ENCODE assay signal across 37 cellular contexts in genomic region chr15:79702621-79703020, GRCh38.
"Had no signal": no experiment of that assay in that cellular context is flagged by ENCODE, and none has a peak within 500 bp of the region (broad histone marks: within the 10 kb centered on the region; RNA-seq: fewer than 3 reads in every experiment).

No MANE protein-coding gene starts in this region.

- H3K4me2 ChIP-seq: SK-N-SH had no signal

- H3K27me3 Mint-ChIP-seq: brain had no signal

- H3K9ac ChIP-seq: SK-N-SH had no signal

- H3K9me3 Mint-ChIP-seq: activated CD4-positive, alpha-beta memory T cell treated with anti-CD3 and anti-CD28 coated beads for 36 hours; activated naive CD4-positive, alpha-beta T cell treated with anti-CD3 and anti-CD28 coated beads, Interleukin-2, amount 10 ng/mL, durations not matched to agents 7 days and 5 days; activated naive CD8-positive, alpha-beta T cell treated with anti-CD3 and anti-CD28 coated beads, Interleukin-2, amount 50 U/mL, for 24 hours; activated T-cell treated with anti-CD3 and anti-CD28 coated beads, Interleukin-2, amount 50 U/mL, for 4 hours; activated T-helper 1 cell treated with anti-CD3 and anti-CD28 coated beads, Interleukin-12 subunit alpha, Interleukin-12 subunit beta, Interleukin-2, Interleukin-4 antibody, amounts not matched to agents 30 ng/mL and 10 ng/mL and 1 ng/mL, durations not matched to agents 14 hours and 24 hours and 36 hours; central memory CD8-positive, alpha-beta T cell; T-helper 1 cell treated with Interleukin-12 subunit alpha and Interleukin-12 subunit beta and Interleukin-4 antibody, amounts not matched to agents 30 μg/mL and 1 μg/mL, for 36 hours; T-helper 2 cell treated with Interferon-gamma antibody and Interleukin-4, amounts not matched to agents 5 μg/mL and 100 μg/mL, for 36 hours; WTC11 had no signal

- DNase-seq: activated CD4-positive, alpha-beta memory T cell treated with anti-CD3 and anti-CD28 coated beads for 36 hours; activated CD4-positive, alpha-beta T cell treated with anti-CD3 and anti-CD28 coated beads for 4 hours; activated CD4-positive, alpha-beta T cell treated with anti-CD3 and anti-CD28 coated beads, Interleukin-2, amount 50 U/mL, for 1 hour; activated CD4-positive, CD25-positive, alpha-beta regulatory T cell treated with anti-CD3 and anti-CD28 coated beads, Interleukin-2, amount 50 U/mL, for 72 hours; activated CD8-positive, alpha-beta memory T cell treated with anti-CD3 and anti-CD28 coated beads, Interleukin-2, amount 50 U/mL, for 4 hours; activated naive CD4-positive, alpha-beta T cell treated with anti-CD3 and anti-CD28 coated beads, Interleukin-2, amount 10 ng/mL, durations not matched to agents 7 days and 5 days; activated naive CD8-positive, alpha-beta T cell treated with anti-CD3 and anti-CD28 coated beads, Interleukin-2, amount 50 U/mL, for 24 hours; activated T-cell treated with anti-CD3 and anti-CD28 coated beads for 4 hours; activated T-cell treated with anti-CD3 and anti-CD28 coated beads, Interleukin-2, amount 50 U/mL, for 4 hours; amniotic stem cell; aorta; Karpas-422; KBM-7; MG63; NCI-H1092; NCI-H1436 treated with DMSO at 0.1 percent for 48 hours; NCI-H1694 treated with DMSO at 0.1 percent for 48 hours; NCI-H2029; NCI-H510A; NCI-H526; NCI-H748 treated with DMSO at 0.1 percent for 48 hours; NK-92 treated with Interleukin-12 subunit alpha and Interleukin-12 subunit beta, amount 100 ng/mL, for 24 hours; PC-3; Peyer's patch; RPMI8226; SHP77 treated with DMSO at 0.1 percent for 48 hours; SK-N-SH had no signal

- H3K27ac ChIP-seq: cardiac muscle cell, Peyer's patch, SJSA1 had no signal

- H3K4me3 Mint-ChIP-seq: activated CD4-positive, alpha-beta memory T cell treated with anti-CD3 and anti-CD28 coated beads for 36 hours; activated naive CD4-positive, alpha-beta T cell treated with anti-CD3 and anti-CD28 coated beads, Interleukin-2, amount 10 ng/mL, durations not matched to agents 7 days and 5 days; activated naive CD8-positive, alpha-beta T cell; activated naive CD8-positive, alpha-beta T cell treated with anti-CD3 and anti-CD28 coated beads, Interleukin-2, amount 50 U/mL, for 24 hours; activated T-cell treated with anti-CD3 and anti-CD28 coated beads, Interleukin-2, amount 50 U/mL, for 4 hours; activated T-helper 1 cell treated with anti-CD3 and anti-CD28 coated beads, Interleukin-12 subunit alpha, Interleukin-12 subunit beta, Interleukin-2, Interleukin-4 antibody, amounts not matched to agents 30 ng/mL and 10 ng/mL and 1 ng/mL, durations not matched to agents 14 hours and 24 hours and 36 hours; brain; central memory CD8-positive, alpha-beta T cell; T-helper 1 cell treated with Interleukin-12 subunit alpha and Interleukin-12 subunit beta and Interleukin-4 antibody, amounts not matched to agents 30 μg/mL and 1 μg/mL, for 36 hours; T-helper 2 cell treated with Interferon-gamma antibody and Interleukin-4, amounts not matched to agents 5 μg/mL and 100 μg/mL, for 36 hours; WTC11 had no signal

- H3K9me3 ChIP-seq: Peyer's patch, SJSA1, SK-N-SH had no signal

- H3K27me3 ChIP-seq: cardiac muscle cell, MG63, Peyer's patch, SJSA1 had no signal

- H3K4me3 ChIP-seq: cardiac muscle cell, MG63, Peyer's patch, SJSA1 had no signal

- H3K4me1 ChIP-seq: Peyer's patch, SJSA1 had no signal

- H3K4me1 Mint-ChIP-seq: activated naive CD4-positive, alpha-beta T cell treated with anti-CD3 and anti-CD28 coated beads, Interleukin-2, amount 10 ng/mL, durations not matched to agents 7 days and 5 days; activated naive CD8-positive, alpha-beta T cell treated with anti-CD3 and anti-CD28 coated beads, Interleukin-2, amount 50 U/mL, for 24 hours; brain; central memory CD8-positive, alpha-beta T cell; WTC11 had no signal

- H3K27ac Mint-ChIP-seq: activated CD4-positive, alpha-beta memory T cell treated with anti-CD3 and anti-CD28 coated beads for 36 hours; activated naive CD4-positive, alpha-beta T cell treated with anti-CD3 and anti-CD28 coated beads, Interleukin-2, amount 10 ng/mL, durations not matched to agents 7 days and 5 days; activated naive CD8-positive, alpha-beta T cell; activated naive CD8-positive, alpha-beta T cell treated with anti-CD3 and anti-CD28 coated beads, Interleukin-2, amount 50 U/mL, for 24 hours; activated T-helper 1 cell treated with anti-CD3 and anti-CD28 coated beads, Interleukin-12 subunit alpha, Interleukin-12 subunit beta, Interleukin-2, Interleukin-4 antibody, amounts not matched to agents 30 ng/mL and 10 ng/mL and 1 ng/mL, durations not matched to agents 14 hours and 24 hours and 36 hours; brain; T-helper 1 cell treated with Interleukin-12 subunit alpha and Interleukin-12 subunit beta and Interleukin-4 antibody, amounts not matched to agents 30 μg/mL and 1 μg/mL, for 36 hours; T-helper 2 cell treated with Interferon-gamma antibody and Interleukin-4, amounts not matched to agents 5 μg/mL and 100 μg/mL, for 36 hours; WTC11 had no signal

- H3K36me3 ChIP-seq: cardiac muscle cell, MG63, Peyer's patch, SJSA1 had no signal

- H3K36me3 Mint-ChIP-seq: activated CD4-positive, alpha-beta memory T cell treated with anti-CD3 and anti-CD28 coated beads for 36 hours; activated naive CD4-positive, alpha-beta T cell treated with anti-CD3 and anti-CD28 coated beads, Interleukin-2, amount 10 ng/mL, durations not matched to agents 7 days and 5 days; activated naive CD8-positive, alpha-beta T cell; brain; WTC11 had no signal

- ATAC-seq: activated naive CD8-positive, alpha-beta T cell treated with anti-CD3 and anti-CD28 coated beads, Interleukin-2, amount 50 U/mL, for 24 hours; activated T-cell treated with anti-CD3 and anti-CD28 coated beads, Interleukin-2, amount 50 U/mL, for 4 hours; PC-3; WTC11 had no signal

- FAIRE-seq: TTC549 had no signal
